Comparison of ENCODE assay signal across 22 cellular contexts in genomic region chr14:50853891-50854290, GRCh38. TPM values are rescaled to one million over a fixed set of nuclear protein-coding genes. Genes with fewer than 3 reads are reported as not detected.
DNase-seq lines count a peak whose midpoint lies in the region; ATAC-seq and FAIRE-seq lines count a peak whose summit lies in the region.
"Had no signal": no experiment of that assay in that cellular context is flagged by ENCODE, and none has a peak within 500 bp of the region (broad histone marks: within the 10 kb centered on the region; RNA-seq: fewer than 3 reads in every experiment).

No MANE protein-coding gene starts in this region.

- DNase-seq in activated CD4-positive, alpha-beta T cell treated with anti-CD3 and anti-CD28 coated beads for 36 hours: no peak
- DNase-seq in activated CD4-positive, alpha-beta T cell treated with anti-CD3 and anti-CD28 coated beads, Interleukin-2, amount 10 ng/mL, durations not matched to agents 7 days and 5 days: no peak
- DNase-seq in activated naive CD8-positive, alpha-beta T cell treated with anti-CD3 and anti-CD28 coated beads, Interleukin-2, amount 50 U/mL, for 24 hours: no peak
- no peak for DNase-seq in activated naive CD8-positive, alpha-beta T cell treated with anti-CD3 and anti-CD28 coated beads for 36 hours
- peak; percentile 6 for DNase-seq in mesenteric fat pad (ENCODE audit: low spot score)
- DNase-seq in urothelium cell line (ENCODE audit: low spot score): no peak
- DNase-seq in AG08395 (ENCODE audit: low spot score): no peak
- DNase-seq in NCI-H526 treated with DMSO at 0.1 percent for 48 hours (lab: John Stamatoyannopoulos, UW): no peak
- DNase-seq: 8988T; CD4-positive, CD25-positive, alpha-beta regulatory T cell; CD8-positive, alpha-beta memory T cell; COR-L47; DMS 273 treated with DMSO at 0.1 percent for 48 hours; DMS53; DND-41; EL; H9 had no signal

- H3K4me3 Mint-ChIP-seq in activated CD4-positive, alpha-beta T cell treated with anti-CD3 and anti-CD28 coated beads for 36 hours: no peak overlapping the region
- no peak overlapping the region for H3K4me3 Mint-ChIP-seq in activated CD4-positive, alpha-beta T cell treated with anti-CD3 and anti-CD28 coated beads, Interleukin-2, amount 10 ng/mL, durations not matched to agents 7 days and 5 days
- no peak overlapping the region for H3K4me3 Mint-ChIP-seq in activated naive CD8-positive, alpha-beta T cell treated with anti-CD3 and anti-CD28 coated beads, Interleukin-2, amount 50 U/mL, for 24 hours
- no peak overlapping the region for H3K4me3 Mint-ChIP-seq in activated naive CD8-positive, alpha-beta T cell treated with anti-CD3 and anti-CD28 coated beads for 36 hours
- H3K4me3 Mint-ChIP-seq: B cell; CD4-positive, CD25-positive, alpha-beta regulatory T cell; H9 had no signal

- POLR2A ChIA-PET in activated CD4-positive, alpha-beta T cell treated with anti-CD3 and anti-CD28 coated beads for 36 hours (lab: Charles Lee): interaction anchor here (0.6 to 1.0 kb wide), 2 partner anchors 23 to 67 kb away, joined by 3 read pairs; partner anchors contain the start of gene NIN
- POLR2A ChIA-PET in activated CD4-positive, alpha-beta T cell treated with anti-CD3 and anti-CD28 coated beads, Interleukin-2, amount 10 ng/mL, durations not matched to agents 7 days and 5 days (lab: Charles Lee): no interaction called here

- peak; percentile 50 for FAIRE-seq in urothelium cell line (lab: Jason Lieb, UNC)
- FAIRE-seq: GM12878, GM19239, H1 had no signal

- H3K27ac Mint-ChIP-seq in activated CD4-positive, alpha-beta T cell treated with anti-CD3 and anti-CD28 coated beads for 36 hours: no peak overlapping the region
- no peak overlapping the region for H3K27ac Mint-ChIP-seq in activated CD4-positive, alpha-beta T cell treated with anti-CD3 and anti-CD28 coated beads, Interleukin-2, amount 10 ng/mL, durations not matched to agents 7 days and 5 days
- H3K27ac Mint-ChIP-seq in activated naive CD8-positive, alpha-beta T cell treated with anti-CD3 and anti-CD28 coated beads, Interleukin-2, amount 50 U/mL, for 24 hours: no peak overlapping the region
- H3K27ac Mint-ChIP-seq in activated naive CD8-positive, alpha-beta T cell treated with anti-CD3 and anti-CD28 coated beads for 36 hours: no peak overlapping the region
- H3K27ac Mint-ChIP-seq: B cell; CD4-positive, CD25-positive, alpha-beta regulatory T cell; CD8-positive, alpha-beta memory T cell; H9 had no signal

- intact Hi-C loops in activated CD4-positive, alpha-beta T cell treated with anti-CD3 and anti-CD28 coated beads for 36 hours (cut with DNase I, micrococcal nuclease): no loop called here

- no peaks in the 10 kb centered on the region for H3K36me3 Mint-ChIP-seq in activated CD4-positive, alpha-beta T cell treated with anti-CD3 and anti-CD28 coated beads for 36 hours (ENCODE audit: low read depth)
- H3K36me3 Mint-ChIP-seq in activated CD4-positive, alpha-beta T cell treated with anti-CD3 and anti-CD28 coated beads, Interleukin-2, amount 10 ng/mL, durations not matched to agents 7 days and 5 days (ENCODE audit: low read depth): no peaks in the 10 kb centered on the region
- H3K36me3 Mint-ChIP-seq in activated naive CD8-positive, alpha-beta T cell treated with anti-CD3 and anti-CD28 coated beads, Interleukin-2, amount 50 U/mL, for 24 hours (ENCODE audit: low read depth): no peaks in the 10 kb centered on the region
- H3K36me3 Mint-ChIP-seq in activated naive CD8-positive, alpha-beta T cell treated with anti-CD3 and anti-CD28 coated beads for 36 hours: no peaks in the 10 kb centered on the region
- H3K36me3 Mint-ChIP-seq: CD4-positive, CD25-positive, alpha-beta regulatory T cell had no signal

- CTCF ChIA-PET in activated CD4-positive, alpha-beta T cell treated with anti-CD3 and anti-CD28 coated beads for 36 hours (lab: Charles Lee): interaction anchor here (0.5 to 1.7 kb wide), 7 partner anchors 11 to 273 kb away, joined by 3 to 7 read pairs (median 3); no protein-coding TSS in a partner anchor
- CTCF ChIA-PET in activated CD4-positive, alpha-beta T cell treated with anti-CD3 and anti-CD28 coated beads, Interleukin-2, amount 10 ng/mL, durations not matched to agents 7 days and 5 days (lab: Charles Lee): interaction anchor here (1.6 kb wide), 1 partner anchor 15 kb away, joined by 4 read pairs; no protein-coding TSS in a partner anchor

- H3K9me3 Mint-ChIP-seq in activated CD4-positive, alpha-beta T cell treated with anti-CD3 and anti-CD28 coated beads for 36 hours (ENCODE audit: low read depth): no peaks in the 10 kb centered on the region
- no peaks in the 10 kb centered on the region for H3K9me3 Mint-ChIP-seq in activated CD4-positive, alpha-beta T cell treated with anti-CD3 and anti-CD28 coated beads, Interleukin-2, amount 10 ng/mL, durations not matched to agents 7 days and 5 days
- H3K9me3 Mint-ChIP-seq in activated naive CD8-positive, alpha-beta T cell treated with anti-CD3 and anti-CD28 coated beads, Interleukin-2, amount 50 U/mL, for 24 hours: no peaks in the 10 kb centered on the region
- H3K9me3 Mint-ChIP-seq in activated naive CD8-positive, alpha-beta T cell treated with anti-CD3 and anti-CD28 coated beads for 36 hours: no peaks in the 10 kb centered on the region
- H3K9me3 Mint-ChIP-seq: CD4-positive, CD25-positive, alpha-beta regulatory T cell; CD8-positive, alpha-beta memory T cell; H9 had no signal

- H3K27me3 Mint-ChIP-seq in activated CD4-positive, alpha-beta T cell treated with anti-CD3 and anti-CD28 coated beads for 36 hours: no peaks in the 10 kb centered on the region
- H3K27me3 Mint-ChIP-seq in activated CD4-positive, alpha-beta T cell treated with anti-CD3 and anti-CD28 coated beads, Interleukin-2, amount 10 ng/mL, durations not matched to agents 7 days and 5 days: peaks cover 5% of the 10 kb centered on the region
- H3K27me3 Mint-ChIP-seq in activated naive CD8-positive, alpha-beta T cell treated with anti-CD3 and anti-CD28 coated beads, Interleukin-2, amount 50 U/mL, for 24 hours: no peaks in the 10 kb centered on the region
- no peaks in the 10 kb centered on the region for H3K27me3 Mint-ChIP-seq in activated naive CD8-positive, alpha-beta T cell treated with anti-CD3 and anti-CD28 coated beads for 36 hours
- H3K27me3 Mint-ChIP-seq: B cell had no signal

- ATAC-seq in activated CD4-positive, alpha-beta T cell treated with anti-CD3 and anti-CD28 coated beads for 36 hours: peak; percentile 81
- peak; percentile 24 for ATAC-seq in activated naive CD8-positive, alpha-beta T cell treated with anti-CD3 and anti-CD28 coated beads, Interleukin-2, amount 50 U/mL, for 24 hours
- ATAC-seq: GM12878 had no signal

- peaks cover 9% of the 10 kb centered on the region for H3K4me1 Mint-ChIP-seq in activated CD4-positive, alpha-beta T cell treated with anti-CD3 and anti-CD28 coated beads for 36 hours
- H3K4me1 Mint-ChIP-seq in activated CD4-positive, alpha-beta T cell treated with anti-CD3 and anti-CD28 coated beads, Interleukin-2, amount 10 ng/mL, durations not matched to agents 7 days and 5 days: peaks cover under 1% of the 10 kb centered on the region
- H3K4me1 Mint-ChIP-seq in activated naive CD8-positive, alpha-beta T cell treated with anti-CD3 and anti-CD28 coated beads, Interleukin-2, amount 50 U/mL, for 24 hours: peaks cover 2% of the 10 kb centered on the region
- H3K4me1 Mint-ChIP-seq in activated naive CD8-positive, alpha-beta T cell treated with anti-CD3 and anti-CD28 coated beads for 36 hours: no peaks in the 10 kb centered on the region

RNA-seq across cellular contexts. Expression of gene ABHD12B, which starts 18.0 kb away (rescaled TPM):
- total RNA-seq in activated CD4-positive, alpha-beta T cell treated with anti-CD3 and anti-CD28 coated beads for 36 hours: not detected
- total RNA-seq in activated CD4-positive, alpha-beta T cell treated with anti-CD3 and anti-CD28 coated beads, Interleukin-2, amount 10 ng/mL, durations not matched to agents 7 days and 5 days: not detected
- total RNA-seq in activated naive CD8-positive, alpha-beta T cell treated with anti-CD3 and anti-CD28 coated beads for 36 hours: not detected
- not detected for total RNA-seq in mesenteric fat pad
- total RNA-seq: B cell; CD8-positive, alpha-beta memory T cell; G401; GM12878 had no signal

RNA-seq across cellular contexts. Expression of gene NIN, which starts 22.9 kb away (rescaled TPM):
- 10 to 100 TPM; 47.5 to 53.8 TPM for total RNA-seq in activated CD4-positive, alpha-beta T cell treated with anti-CD3 and anti-CD28 coated beads for 36 hours
- 10 to 100 TPM; 94.5 to 95.2 TPM for total RNA-seq in activated CD4-positive, alpha-beta T cell treated with anti-CD3 and anti-CD28 coated beads, Interleukin-2, amount 10 ng/mL, durations not matched to agents 7 days and 5 days
- total RNA-seq in activated naive CD8-positive, alpha-beta T cell treated with anti-CD3 and anti-CD28 coated beads for 36 hours: 10 to 100 TPM; 66.6 to 67.9 TPM
- 40.3 TPM for total RNA-seq in mesenteric fat pad
